ENCODE assay signal across 34 cellular contexts in genomic region chr4:121888134-121888533, GRCh38. TPM values are rescaled to one million over a fixed set of nuclear protein-coding genes. Genes with fewer than 3 reads are reported as not detected.
DNase-seq lines count a peak whose midpoint lies in the region; ATAC-seq, FAIRE-seq and TF ChIP-seq lines count a peak whose summit lies in the region.
"Had no signal": no experiment of that assay in that cellular context is flagged by ENCODE, and none has a peak within 500 bp of the region (broad histone marks: within the 10 kb centered on the region; RNA-seq: fewer than 3 reads in every experiment).

No MANE protein-coding gene starts in this region.

- H4K20me1 ChIP-seq in HepG2 (ENCODE audit: insufficient read depth, low read length) (no peaks in the 10 kb centered on the region), IMR-90 (ENCODE audit: insufficient read depth, low read length) (no peaks in the 10 kb centered on the region), K562 (replicated peaks; ENCODE audit: control insufficient read depth, insufficient read depth, low read length) (no peaks in the 10 kb centered on the region), mammary epithelial cell (ENCODE audit: insufficient read depth, low read length) (no peaks in the 10 kb centered on the region)
- H4K20me1 ChIP-seq: BLaER1; BLaER1 treated with 17β-estradiol and CSF1 and Interleukin-3, amounts not matched to agents 10 nM and 100 nM had no signal

- in situ Hi-C loops in HepG2 (cut with HindIII; ENCODE audit: extremely low pct_ligation_motif_present, low pct_unique_long_range_greater_than_20kb): no loop called here
- in situ Hi-C loops in IMR-90 (cut with MboI; ENCODE audit: low sequenced_read_pairs): no loop called here
- in situ Hi-C loops in K562 (cut with MboI): no loop called here
- in situ Hi-C loops in mammary epithelial cell (cut with MboI; ENCODE audit: low sequenced_read_pairs in 2 of 2): no loop called here

- no peak overlapping the region for H4K91ac ChIP-seq in IMR-90 (ENCODE audit: insufficient read depth, low read depth, low read length)

- no peak overlapping the region for H3K27ac ChIP-seq in HepG2 (ENCODE audit: extremely low read length, insufficient read depth, low read length)
- H3K27ac ChIP-seq in right lobe of liver: no peak overlapping the region
- H3K27ac ChIP-seq in A549: no peak overlapping the region
- no peak overlapping the region for H3K27ac ChIP-seq in IMR-90 (ENCODE audit: insufficient read depth, low read length)
- no peak overlapping the region for H3K27ac ChIP-seq in K562 (ENCODE audit: extremely low read depth, low read depth, low read length)
- no peak overlapping the region for H3K27ac ChIP-seq in colonic mucosa
- H3K27ac ChIP-seq in mammary epithelial cell (ENCODE audit: insufficient read depth, low read depth, low read length): no peak overlapping the region
- H3K27ac ChIP-seq: 22Rv1; BLaER1; BLaER1 treated with 17β-estradiol and CSF1 and Interleukin-3, amounts not matched to agents 10 nM and 100 nM; C4-2B had no signal

- H3K4ac ChIP-seq in IMR-90 (ENCODE audit: low read depth, low read length): no peak overlapping the region

- intact Hi-C loops in HepG2 (cut with micrococcal nuclease; ENCODE audit: unreplicated experiment): no loop called here
- intact Hi-C loops in right lobe of liver (cut with DNase I): no loop called here
- intact Hi-C loops in IMR-90 (cut with micrococcal nuclease): no loop called here
- intact Hi-C loops in K562 (cut with micrococcal nuclease): no loop called here
- intact Hi-C loops in colonic mucosa (cut with DNase I): no loop called here
- intact Hi-C loops in mammary epithelial cell (cut with micrococcal nuclease): no loop called here

- WGBS in HepG2 (ENCODE audit: low lambda C conversion rate): 50% methylated on average over 1 of the region's 1 CpG
- 86% methylated on average over 1 of the region's 1 CpG for WGBS in right lobe of liver (ENCODE audit: insufficient coverage, low coverage, low lambda C conversion rate, missing lambda C conversion rate)
- 92% methylated on average over 1 of the region's 1 CpG for WGBS in A549 (ENCODE audit: missing lambda C conversion rate)
- no CpG with 5 or more reads among the region's 1 CpG for WGBS in IMR-90 (ENCODE audit: extremely low coverage in 2 of 2, insufficient read length in 1 of 2), 2 experiments
- 57% methylated on average over 1 of the region's 1 CpG for WGBS in K562 (ENCODE audit: insufficient coverage, low coverage, missing lambda C conversion rate)
- WGBS in mammary epithelial cell (ENCODE audit: low coverage, missing lambda C conversion rate): 100% methylated on average over 1 of the region's 1 CpG

- TF ChIP-seq POLR2A in HepG2 (IDR thresholded peaks at IDR 0.05; ENCODE audit: insufficient read depth in 1 of 2, low read depth in 2 of 2, low read length in 2 of 2) (no peak), right lobe of liver (IDR thresholded peaks at IDR 0.05) (no peak), A549 (IDR thresholded peaks at IDR 0.05; ENCODE audit: low read length) (no peak), IMR-90 (IDR thresholded peaks at IDR 0.05; ENCODE audit: low read depth, low read length) (no peak), K562 (conservative IDR thresholded peaks at IDR 0.05) (no peak)

- H3K36me3 ChIP-seq in HepG2 (replicated peaks in 1 of 2; ENCODE audit: control insufficient read depth in 1 of 2, insufficient read depth in 2 of 2, low read length in 2 of 2): no peaks in the 10 kb centered on the region
- H3K36me3 ChIP-seq in right lobe of liver: no peaks in the 10 kb centered on the region
- no peaks in the 10 kb centered on the region for H3K36me3 ChIP-seq in IMR-90 (ENCODE audit: control insufficient read depth, insufficient read depth, low read length)
- no peaks in the 10 kb centered on the region for H3K36me3 ChIP-seq in K562 (ENCODE audit: control insufficient read depth, insufficient read depth, low read length)
- H3K36me3 ChIP-seq in colonic mucosa: no peaks in the 10 kb centered on the region
- H3K36me3 ChIP-seq in mammary epithelial cell (ENCODE audit: insufficient read depth, low read length): no peaks in the 10 kb centered on the region
- H3K36me3 ChIP-seq: BE2C; BLaER1; BLaER1 treated with 17β-estradiol and CSF1 and Interleukin-3, amounts not matched to agents 10 nM and 100 nM had no signal

- no TSS peak for BruUV-seq in HepG2 (replicated peaks; lab: Mats Ljungman, UMichigan)
- BruUV-seq in IMR-90 (replicated peaks; lab: Mats Ljungman, UMichigan): no TSS peak
- no TSS peak for BruUV-seq in K562 (replicated peaks; lab: Mats Ljungman, UMichigan)
- no TSS peak for BruUV-seq in mammary epithelial cell (replicated peaks; lab: Mats Ljungman, UMichigan)

- H3K4me3 ChIP-seq in HepG2 (replicated peaks in 1 of 3; ENCODE audit: insufficient read depth in 1 of 3, low read depth in 2 of 3, low read length in 3 of 3): no peak overlapping the region
- H3K4me3 ChIP-seq in right lobe of liver: no peak overlapping the region
- H3K4me3 ChIP-seq in A549: no peak overlapping the region
- no peak overlapping the region for H3K4me3 ChIP-seq in IMR-90 (ENCODE audit: insufficient read depth, low read depth, low read length)
- H3K4me3 ChIP-seq in K562: no peak overlapping the region
- H3K4me3 ChIP-seq in colonic mucosa: no peak overlapping the region
- H3K4me3 ChIP-seq in mammary epithelial cell (replicated peaks in 1 of 3; ENCODE audit: insufficient read depth in 1 of 3, low read depth in 2 of 3, low read length in 3 of 3): no peak overlapping the region
- H3K4me3 ChIP-seq: BLaER1; BLaER1 treated with 17β-estradiol and CSF1 and Interleukin-3, amounts not matched to agents 10 nM and 100 nM had no signal

- H3K18ac ChIP-seq in IMR-90 (ENCODE audit: low read depth, low read length): no peak overlapping the region

- H3K23ac ChIP-seq in IMR-90 (ENCODE audit: low read depth, low read length): no peak overlapping the region

- H2AK9ac ChIP-seq in IMR-90 (replicated peaks; ENCODE audit: low read depth, low read length, poor library complexity): no peak overlapping the region

- H3K79me2 ChIP-seq in HepG2 (ENCODE audit: insufficient read depth, low read length) (no peaks in the 10 kb centered on the region), K562 (ENCODE audit: control insufficient read depth, insufficient read depth, low read length) (no peaks in the 10 kb centered on the region), mammary epithelial cell (ENCODE audit: insufficient read depth, low read length) (no peaks in the 10 kb centered on the region)

- H3K27me3 ChIP-seq in HepG2 (ENCODE audit: control insufficient read depth in 1 of 2, insufficient read depth in 2 of 2, low read length in 2 of 2) (no peaks in the 10 kb centered on the region; a peak in 1 of 5 replicates), right lobe of liver (no peaks in the 10 kb centered on the region), IMR-90 (ENCODE audit: control insufficient read depth, insufficient read depth, low read length) (no peaks in the 10 kb centered on the region), K562 (ENCODE audit: control insufficient read depth in 2 of 2, insufficient read depth in 2 of 2, low read length in 2 of 2) (no peaks in the 10 kb centered on the region), colonic mucosa (no peaks in the 10 kb centered on the region), mammary epithelial cell (ENCODE audit: insufficient read depth, low read length) (peaks cover 14% of the 10 kb centered on the region)
- H3K27me3 ChIP-seq: BLaER1; BLaER1 treated with 17β-estradiol and CSF1 and Interleukin-3, amounts not matched to agents 10 nM and 100 nM had no signal

- no peak overlapping the region for H2AFZ ChIP-seq in HepG2 (ENCODE audit: low read length)
- H2AFZ ChIP-seq in IMR-90 (replicated peaks; ENCODE audit: low read length, poor library complexity): no peak overlapping the region
- H2AFZ ChIP-seq in K562 (ENCODE audit: low read depth, low read length): no peak overlapping the region
- no peak overlapping the region for H2AFZ ChIP-seq in mammary epithelial cell (ENCODE audit: low read depth, low read length)

- no peak for TF ChIP-seq CTCF in HepG2 (CRISPR knock-in tag; IDR thresholded peaks at IDR 0.05)
- TF ChIP-seq CTCF in right lobe of liver (IDR thresholded peaks at IDR 0.05): no peak
- no peak for TF ChIP-seq CTCF in A549 (IDR thresholded peaks at IDR 0.05)
- no peak for TF ChIP-seq CTCF in IMR-90 (conservative IDR thresholded peaks at IDR 0.05; ENCODE audit: low read depth, low read length)
- no peak for TF ChIP-seq CTCF in K562 (IDR thresholded peaks at IDR 0.05 in 2 of 3, conservative IDR thresholded peaks at IDR 0.05 in 1 of 3; ENCODE audit: insufficient read depth in 2 of 3, low read depth in 1 of 3, low read length in 3 of 3)
- no peak for TF ChIP-seq CTCF in colonic mucosa (IDR thresholded peaks at IDR 0.05)
- no peak for TF ChIP-seq CTCF in mammary epithelial cell (conservative IDR thresholded peaks at IDR 0.05 in 1 of 2, IDR thresholded peaks at IDR 0.05 in 1 of 2; ENCODE audit: extremely low read depth in 1 of 2, insufficient read depth in 1 of 2, low read depth in 1 of 2, low read length in 2 of 2)

- no peak overlapping the region for H2BK15ac ChIP-seq in IMR-90 (ENCODE audit: low read depth, low read length)

- POLR2A ChIA-PET in HepG2 (lab: Yijun Ruan, JAX) (no interaction called here), A549 (lab: Yijun Ruan, JAX) (no interaction called here), IMR-90 (lab: Charles Lee; ENCODE audit: unreplicated experiment) (no interaction called here), K562 (lab: Yijun Ruan, JAX) (no interaction called here)

- H3K9ac ChIP-seq in HepG2 (ENCODE audit: insufficient read depth, low read depth, low read length) (no peak overlapping the region), IMR-90 (ENCODE audit: low read depth, low read length) (no peak overlapping the region), K562 (ENCODE audit: insufficient read depth in 1 of 2, low read depth in 2 of 2, low read length in 2 of 2) (no peak overlapping the region), colonic mucosa (ENCODE audit: low read depth in 2 of 2, low read length in 2 of 2) (no peak overlapping the region), mammary epithelial cell (ENCODE audit: insufficient read depth, low read length) (no peak overlapping the region)
- H3K9ac ChIP-seq: BLaER1; BLaER1 treated with 17β-estradiol and CSF1 and Interleukin-3, amounts not matched to agents 10 nM and 100 nM had no signal

- no peaks in the 10 kb centered on the region for H3K79me1 ChIP-seq in IMR-90 (ENCODE audit: low read depth in 1 of 2, low read length in 2 of 2)

- no peak overlapping the region for H2BK20ac ChIP-seq in IMR-90 (ENCODE audit: low read depth, low read length)

- H3K56ac ChIP-seq in IMR-90 (ENCODE audit: extremely low read depth, insufficient read depth, low read length): no peak overlapping the region

- CTCF ChIA-PET in HepG2 (lab: Yijun Ruan, JAX; ENCODE audit: low intra/inter-chr PET ratio, low total read pairs): no interaction called here
- CTCF ChIA-PET in A549 (lab: Yijun Ruan, JAX): no interaction called here
- CTCF ChIA-PET in IMR-90 (lab: Yijun Ruan, JAX): interaction anchor here (1.5 kb wide), 1 partner anchor 13 kb away, joined by 4 read pairs; no protein-coding TSS in a partner anchor
- CTCF ChIA-PET in K562 (lab: Yijun Ruan, JAX; ENCODE audit: low intra/inter-chr PET ratio): no interaction called here
- CTCF ChIA-PET in mammary epithelial cell (lab: Charles Lee; ENCODE audit: low non-redundant PET): no interaction called here

- TF ChIP-seq EP300 in HepG2 (IDR thresholded peaks at IDR 0.05; ENCODE audit: low read depth in 2 of 2, low read length in 2 of 2) (no peak), HepG2 (CRISPR knock-in tag; IDR thresholded peaks at IDR 0.05; ENCODE audit: borderline replicate concordance) (no peak), A549 (IDR thresholded peaks at IDR 0.05) (no peak), K562 (IDR thresholded peaks at IDR 0.05; ENCODE audit: low read length) (no peak)

- no peak overlapping the region for H4K8ac ChIP-seq in IMR-90 (ENCODE audit: low read depth in 2 of 2, low read length in 2 of 2)

- H3K9me3 ChIP-seq in HepG2 (ENCODE audit: low read length): no peaks in the 10 kb centered on the region
- no peaks in the 10 kb centered on the region for H3K9me3 ChIP-seq in right lobe of liver
- no peaks in the 10 kb centered on the region for H3K9me3 ChIP-seq in A549
- H3K9me3 ChIP-seq in IMR-90 (ENCODE audit: control insufficient read depth, insufficient read depth, low read length): no peaks in the 10 kb centered on the region
- H3K9me3 ChIP-seq in K562 (replicated peaks; ENCODE audit: control insufficient read depth, insufficient read depth, low read depth, low read length): no peaks in the 10 kb centered on the region
- no peaks in the 10 kb centered on the region for H3K9me3 ChIP-seq in colonic mucosa
- no peaks in the 10 kb centered on the region for H3K9me3 ChIP-seq in mammary epithelial cell (replicated peaks; ENCODE audit: insufficient read depth, low read length)
- H3K9me3 ChIP-seq: BE2C, BLaER1, Caco-2 had no signal

- H2BK120ac ChIP-seq in IMR-90 (ENCODE audit: low read depth, low read length): no peak overlapping the region

- ATAC-seq in HepG2 (no peak), right lobe of liver (no peak), A549 (no peak), IMR-90 (ENCODE audit: low read depth) (no peak), K562 (no peak)
- ATAC-seq: CD8-positive, alpha-beta T cell had no signal

- FAIRE-seq in HepG2 (lab: Jason Lieb, UNC) (no peak), A549 (lab: Jason Lieb, UNC) (no peak), K562 (lab: Jason Lieb, UNC) (no peak)
- FAIRE-seq: A204.1, D721Med had no signal

- no peak overlapping the region for H2BK5ac ChIP-seq in IMR-90 (ENCODE audit: low read depth, low read length, poor library complexity, severe bottlenecking)

- dilution Hi-C loops in IMR-90 (cut with HindIII; ENCODE audit: low sequenced_read_pairs, unreplicated experiment) (no loop called here), mammary epithelial cell (cut with HindIII; ENCODE audit: low sequenced_read_pairs) (no loop called here)

- DNase-seq in HepG2 (ENCODE audit: low spot score) (no peak), right lobe of liver (no peak), A549 (ENCODE audit: low read depth in 1 of 2, low spot score in 1 of 2) (no peak), IMR-90 (no peak), K562 (ENCODE audit: extremely low read depth in 1 of 4, low spot score in 3 of 4) (no peak), colonic mucosa (no peak), NCI-H2107 (lab: John Stamatoyannopoulos, UW) (no peak), mammary epithelial cell (no peak)
- DNase-seq: 8988T; ACHN; AML-193; BE2C; C1 segment of cervical spinal cord; Caco-2; Calu3; CD4-positive, alpha-beta memory T cell; CD4-positive, alpha-beta T cell; CD4-positive, CD25-positive, alpha-beta regulatory T cell; CD8-positive, alpha-beta memory T cell; CD8-positive, alpha-beta T cell; COR-L47; DMS 273 treated with DMSO at 0.1 percent for 48 hours; DMS153; DMS53; DMS79; DMS79 treated with DMSO at 0.1 percent for 48 hours; DND-41; EL had no signal

- H3K14ac ChIP-seq in IMR-90 (replicated peaks; ENCODE audit: low read depth, low read length): no peak overlapping the region

- no peak overlapping the region for H2AK5ac ChIP-seq in IMR-90 (ENCODE audit: low read depth, low read length)

- H3K9me1 ChIP-seq in IMR-90 (ENCODE audit: insufficient read depth, low read length) (no peaks in the 10 kb centered on the region), K562 (ENCODE audit: control insufficient read depth, insufficient read depth, low read length) (no peaks in the 10 kb centered on the region)

- H3K4me2 ChIP-seq in HepG2 (ENCODE audit: low read depth, low read length) (no peak overlapping the region), A549 (no peak overlapping the region), IMR-90 (ENCODE audit: low read depth, low read length) (no peak overlapping the region), K562 (ENCODE audit: insufficient read depth, low read length) (no peak overlapping the region), mammary epithelial cell (ENCODE audit: insufficient read depth, low read depth, low read length) (no peak overlapping the region)
- H3K4me2 ChIP-seq: BLaER1; BLaER1 treated with 17β-estradiol and CSF1 and Interleukin-3, amounts not matched to agents 10 nM and 100 nM had no signal

- H3K4me1 ChIP-seq in HepG2 (ENCODE audit: insufficient read depth, low read length) (no peaks in the 10 kb centered on the region), right lobe of liver (no peaks in the 10 kb centered on the region), A549 (no peaks in the 10 kb centered on the region), IMR-90 (ENCODE audit: control insufficient read depth, insufficient read depth, low read length) (no peaks in the 10 kb centered on the region), K562 (replicated peaks in 1 of 2; ENCODE audit: control insufficient read depth in 2 of 2, insufficient read depth in 2 of 2, low read length in 2 of 2) (no peaks in the 10 kb centered on the region), colonic mucosa (no peaks in the 10 kb centered on the region), mammary epithelial cell (ENCODE audit: insufficient read depth, low read length) (no peaks in the 10 kb centered on the region)
- H3K4me1 ChIP-seq: BE2C, BLaER1, Caco-2 had no signal

- no peak overlapping the region for H4K5ac ChIP-seq in IMR-90 (ENCODE audit: low read depth, low read length)

- TF ChIP-seq RAD21 in HepG2 (CRISPR knock-in tag; IDR thresholded peaks at IDR 0.05): no peak
- TF ChIP-seq RAD21 in A549 (conservative IDR thresholded peaks at IDR 0.05 in 1 of 2, IDR thresholded peaks at IDR 0.05 in 1 of 2): no peak
- TF ChIP-seq RAD21 in IMR-90 (IDR thresholded peaks at IDR 0.05; ENCODE audit: low read length): no peak
- TF ChIP-seq RAD21 in K562 (CRISPR knock-in tag; conservative IDR thresholded peaks at IDR 0.05 in 1 of 2, IDR thresholded peaks at IDR 0.05 in 1 of 2): no peak

RNA-seq across cellular contexts. Expression of gene BBS7, which starts 17.9 kb away (rescaled TPM):
- total RNA-seq in HepG2 (2016; rRNA removed; fragmentation: Illumina TruSeq; extraction: Trizol) (15.7 and 21.6 TPM in 2 replicates), right lobe of liver (1 to 10 TPM; 1.8 to 7.0 (median 3.6) TPM), IMR-90 (2012; rRNA removed) (29.4 and 32.3 TPM in 2 replicates), K562 (2014; rRNA removed) (11.8 and 13.7 TPM in 2 replicates), K562 (2014; rRNA removed; fragmentation: Illumina TruSeq; extraction: Trizol) (15.5 and 22.8 TPM in 2 replicates), K562 (2015; rRNA removed; fragmentation: Illumina TruSeq; extraction: Trizol) (14.6 and 16.4 TPM in 2 replicates), K562 (2021) (20.2 and 22.1 TPM in 2 replicates), colonic mucosa (10 to 100 TPM; 13.6 to 15.6 TPM), mammary epithelial cell (10 to 100 TPM; 29.6 to 33.3 TPM)
- total RNA-seq in HepG2 (2016; cell fraction: cytosol; rRNA removed; fragmentation: Illumina TruSeq; extraction: Trizol; ENCODE audit: low read depth): 12.0 and 16.0 TPM in 2 replicates
- 17.3 and 23.2 TPM in 2 replicates for total RNA-seq in HepG2 (2016; cell fraction: insoluble cytoplasmic fraction; rRNA removed; fragmentation: Illumina TruSeq; extraction: Trizol)
- 14.2 and 14.7 TPM in 2 replicates for total RNA-seq in HepG2 (2016; cell fraction: membrane; rRNA removed; fragmentation: Illumina TruSeq; extraction: Trizol)
- 14.2 and 16.5 TPM in 2 replicates for total RNA-seq in HepG2 (2016; cell fraction: nucleus; rRNA removed; fragmentation: Illumina TruSeq; extraction: Trizol)
- polyA plus RNA-seq in HepG2 (2011; rRNA removed) (8.8 and 9.0 TPM in 2 replicates), A549 (2011; rRNA removed) (13.8 and 17.7 TPM in 2 replicates), A549 (2017; fragmentation: RNase III; extraction: RNeasy Plus Mini Kit Qiagen cat#74134 plus additional on column Dnase treatment) (11.1 to 12.6 TPM (median 12.5 TPM) in 3 replicates), IMR-90 (2012; rRNA removed) (18.3 and 23.0 TPM in 2 replicates), K562 (2011; rRNA removed) (19.1 and 25.8 TPM in 2 replicates), K562 (2014; fragmentation: Illumina TruSeq; extraction: Trizol) (13.4 and 13.7 TPM in 2 replicates), K562 (2014; fragmentation: Nextera tagmentation; extraction: Ambion mirVana) (10 to 100 TPM; 17.2 to 19.0 TPM), K562 (2014; rRNA removed) (15.2 and 19.8 TPM in 2 replicates), mammary epithelial cell (20.1 TPM)
- 7.5 and 9.6 TPM in 2 replicates for polyA plus RNA-seq in HepG2 (2011; cell fraction: cytosol; rRNA removed)
- polyA plus RNA-seq in HepG2 (2011; cell fraction: nucleus; rRNA removed): 6.5 and 7.6 TPM in 2 replicates
- 6.5 and 8.7 TPM in 2 replicates for polyA plus RNA-seq in HepG2 (2012)
- 12.7 and 16.7 TPM in 2 replicates for polyA plus RNA-seq in HepG2 (2016; cell fraction: cytosol; fragmentation: Illumina TruSeq; extraction: Trizol; ENCODE audit: low read depth)
- 16.0 and 18.7 TPM in 2 replicates for polyA plus RNA-seq in HepG2 (2016; cell fraction: insoluble cytoplasmic fraction; fragmentation: Illumina TruSeq; extraction: Trizol; ENCODE audit: low read depth)
- 8.3 and 11.6 TPM in 2 replicates for polyA plus RNA-seq in HepG2 (2016; cell fraction: membrane; fragmentation: Illumina TruSeq; extraction: Trizol; ENCODE audit: low read depth)
- 8.8 and 11.2 TPM in 2 replicates for polyA plus RNA-seq in HepG2 (2016; cell fraction: nucleus; fragmentation: Illumina TruSeq; extraction: Trizol; ENCODE audit: insufficient read depth, low read depth)
- 5.9 and 23.2 TPM in 2 replicates for polyA minus RNA-seq in HepG2 (2011; rRNA and poly(A)+ RNA removed; ENCODE audit: low replicate concordance)
- 4.5 and 5.1 TPM in 2 replicates for polyA minus RNA-seq in HepG2 (2011; cell fraction: cytosol; rRNA and poly(A)+ RNA removed)
- 10.3 and 45.0 TPM in 2 replicates for polyA minus RNA-seq in HepG2 (2011; cell fraction: nucleus; rRNA and poly(A)+ RNA removed)
- 9.3 and 9.4 TPM in 2 replicates for polyA plus RNA-seq in A549 (2012; cell fraction: cytosol; rRNA removed)
- 6.0 and 14.3 TPM in 2 replicates for polyA plus RNA-seq in A549 (2012; cell fraction: nucleus; rRNA removed)
- polyA minus RNA-seq in A549 (2011; rRNA and poly(A)+ RNA removed): 5.5 and 6.1 TPM in 2 replicates
- 20.8 and 43.8 TPM in 2 replicates for polyA plus RNA-seq in IMR-90 (2012; cell fraction: cytosol; rRNA removed)
- 16.3 and 30.7 TPM in 2 replicates for polyA plus RNA-seq in IMR-90 (2012; cell fraction: nucleus; rRNA removed; ENCODE audit: low replicate concordance)
- 15.5 and 27.7 TPM in 2 replicates for total RNA-seq in K562 (2011; cell fraction: chromatin; rRNA removed; ENCODE audit: low replicate concordance)
- total RNA-seq in K562 (2011; cell fraction: nucleolus; rRNA removed): 9.9 and 11.3 TPM in 2 replicates
- 10.2 and 12.1 TPM in 2 replicates for total RNA-seq in K562 (2011; cell fraction: nucleoplasm; rRNA removed)
- 12.6 and 15.9 TPM in 2 replicates for polyA plus RNA-seq in K562 (2011; cell fraction: cytosol; rRNA removed)
- 15.0 and 15.8 TPM in 2 replicates for polyA plus RNA-seq in K562 (2011; cell fraction: nucleus; rRNA removed)
- polyA plus RNA-seq in K562 (2012): 12.5 and 15.2 TPM in 2 replicates
- polyA minus RNA-seq in K562 (2011; rRNA and poly(A)+ RNA removed): 18.4 and 19.4 TPM in 2 replicates
- polyA minus RNA-seq in K562 (2011; cell fraction: cytosol; rRNA and poly(A)+ RNA removed): 6.3 and 18.9 TPM in 2 replicates
- polyA minus RNA-seq in K562 (2011; cell fraction: nucleus; rRNA and poly(A)+ RNA removed): 9.3 and 14.7 TPM in 2 replicates
- 31.6 TPM for polyA minus RNA-seq in mammary epithelial cell

Comparison
In these comparisons a context has a peak if more than half of its experiments do, and no peak if none do; other contexts are left out.
1. Of the 241 proteins assayed by ChIP-seq in both HepG2 and K562: peak only in HepG2: none; only in K562: MAFF, MAFG and NFE2L1; in both: none; in neither: 238.